In the genomic region with DNA sequence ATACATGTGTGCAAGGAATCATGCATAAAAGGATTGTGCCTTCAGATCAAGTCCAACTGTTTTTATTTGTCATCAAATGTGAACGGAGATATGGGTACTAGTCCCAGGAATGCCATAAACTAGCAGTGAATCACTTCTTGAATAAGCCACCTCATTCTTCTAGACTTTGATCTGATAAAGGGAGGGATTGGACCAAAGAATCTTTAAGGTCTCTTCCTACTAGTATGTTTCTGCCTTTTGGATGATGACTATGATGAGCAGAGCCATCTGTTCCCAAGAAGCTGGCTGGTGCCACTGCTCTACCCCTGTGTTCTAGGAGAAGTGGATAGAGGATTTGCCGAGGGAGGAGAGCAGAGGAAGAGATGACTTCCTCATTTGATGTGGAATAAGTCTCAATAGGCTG, we compare ENCODE assay signal across 12 cellular contexts. TPM values are rescaled to one million over a fixed set of nuclear protein-coding genes. Genes with fewer than 3 reads are reported as not detected.
DNase-seq lines count a peak whose midpoint lies in the region; ATAC-seq and TF ChIP-seq lines count a peak whose summit lies in the region.
"Had no signal": no experiment of that assay in that cellular context is flagged by ENCODE, and none has a peak within 500 bp of the region (broad histone marks: within the 10 kb centered on the region; RNA-seq: fewer than 3 reads in every experiment).

No MANE protein-coding gene starts in this region.

- no peaks in the 10 kb centered on the region for H3K27me3 ChIP-seq in HCT116 (ENCODE audit: insufficient read depth, low read length)
- no peaks in the 10 kb centered on the region for H3K27me3 ChIP-seq in SJSA1 (replicated peaks)
- H3K27me3 ChIP-seq in skeletal muscle satellite cell (ENCODE audit: control insufficient read depth, insufficient read depth, low read length), result no peaks in the 10 kb centered on the region
- no peaks in the 10 kb centered on the region for H3K27me3 ChIP-seq in stomach

- no peak for TF ChIP-seq RAD21 in HCT116 (IDR thresholded peaks at IDR 0.05; ENCODE audit: low read depth)

- CTCF ChIA-PET in HCT116 (lab: Charles Lee), result no interaction called here

- H3K79me2 ChIP-seq in HCT116 (ENCODE audit: insufficient read depth, low read length), result no peaks in the 10 kb centered on the region

- RAD21 ChIA-PET in HCT116 (lab: Charles Lee; ENCODE audit: low non-redundant PET in 1 of 2, low total read pairs in 2 of 2, uncharacterized antibody in 2 of 2, unreplicated experiment in 2 of 2), result interaction anchor here in 1 of 2 experiments (0.7 kb wide), 1 partner anchor 113 kb away, joined by 3 read pairs; no protein-coding TSS in a partner anchor

- no TSS peak for BruUV-seq in HCT116 (replicated peaks; lab: Mats Ljungman, UMichigan)

- H3K36me3 ChIP-seq in HCT116 (ENCODE audit: control insufficient read depth in 1 of 2, insufficient read depth in 2 of 2, low read length in 2 of 2), result no peaks in the 10 kb centered on the region
- H3K36me3 ChIP-seq in SJSA1, result 0 out of 2 replicates have a peak, but pooled peaks cover 6% of the 10 kb centered on the region
- no peaks in the 10 kb centered on the region for H3K36me3 ChIP-seq in skeletal muscle satellite cell (ENCODE audit: insufficient read depth, low read length)
- H3K36me3 ChIP-seq in stomach, result no peaks in the 10 kb centered on the region

- no peaks in the 10 kb centered on the region for H3K9me2 ChIP-seq in HCT116 (ENCODE audit: insufficient read depth)

- H3K9me3 ChIP-seq in HCT116 (ENCODE audit: control insufficient read depth in 1 of 2, insufficient read depth in 1 of 2, low read depth in 1 of 2, low read length in 2 of 2), result no peaks in the 10 kb centered on the region
- 0 out of 2 replicates have a peak, but pooled peaks cover 2% of the 10 kb centered on the region for H3K9me3 ChIP-seq in SJSA1 (replicated peaks)
- H3K9me3 ChIP-seq in skeletal muscle satellite cell (replicated peaks; ENCODE audit: low read length), result no peaks in the 10 kb centered on the region
- H3K9me3 ChIP-seq in stomach, result no peaks in the 10 kb centered on the region

- TF ChIP-seq CTCF in HCT116 (IDR thresholded peaks at IDR 0.05 in 2 of 3, conservative IDR thresholded peaks at IDR 0.05 in 1 of 3; ENCODE audit: borderline replicate concordance in 1 of 3, insufficient read depth in 1 of 3, low read depth in 2 of 3, low read length in 2 of 3), result no peak
- TF ChIP-seq CTCF in epithelial cell of proximal tubule (conservative IDR thresholded peaks at IDR 0.05; ENCODE audit: low read depth, low read length), result no peak
- TF ChIP-seq CTCF in stomach (IDR thresholded peaks at IDR 0.05), result no peak

- intact Hi-C loops in HCT116 (cut with micrococcal nuclease), result no loop called here
- intact Hi-C loops in stomach (cut with DNase I; ENCODE audit: low total_unique reads), result no loop called here

- 70 to 73% (median 72%) methylated on average over 2 of the region's 2 CpGs for WGBS in stomach, 5 donors

- DNase-seq in HCT116 (ENCODE audit: low read depth, low spot score) (peak; percentile 47), SJSA1 (ENCODE audit: low read depth in 1 of 2, low spot score in 2 of 2) (peak in 1 of 2 experiments; percentile 72), epithelial cell of proximal tubule (ENCODE audit: low read depth) (peak; percentile 73), NCI-H1048 (lab: John Stamatoyannopoulos, UW) (no peak), stomach (no peak)
- DNase-seq: activated CD4-positive, alpha-beta T cell treated with anti-CD3 and anti-CD28 coated beads, Interleukin-2, amount 50 U/mL, for 48 hours; activated gamma-delta T cell; kidney; natural killer cell had no signal

- H4K20me1 ChIP-seq in HCT116 (ENCODE audit: insufficient read depth), result no peaks in the 10 kb centered on the region

- H3K4me3 ChIP-seq in HCT116 (replicated peaks in 1 of 2; ENCODE audit: low read depth in 1 of 2, low read length in 2 of 2) (0 out of 4 replicates have a peak overlapping the region, but pooled peaks of 1 of the 2 experiments have one; percentile 9), SJSA1 (no peak overlapping the region), epithelial cell of proximal tubule (ENCODE audit: low read depth, low read length) (no peak overlapping the region), skeletal muscle satellite cell (ENCODE audit: low read length) (no peak overlapping the region), stomach (no peak overlapping the region)

- TF ChIP-seq POLR2A in HCT116 (IDR thresholded peaks at IDR 0.05; ENCODE audit: borderline replicate concordance, extremely low read depth, insufficient read depth, insufficient read length) (no peak), stomach (IDR thresholded peaks at IDR 0.05) (no peak)

- no peak overlapping the region for H3K27ac ChIP-seq in HCT116 (ENCODE audit: low read depth, low read length)
- peak overlapping the region; percentile 49 for H3K27ac ChIP-seq in SJSA1
- H3K27ac ChIP-seq in stomach, result no peak overlapping the region

- peak; percentile 64 for ATAC-seq in HCT116
- ATAC-seq in GM18909 (IDR thresholded peaks at IDR 0.05; ENCODE audit: poor library complexity, unreplicated experiment), result no peak
- ATAC-seq: natural killer cell, sciatic nerve had no signal

- H3K4me2 ChIP-seq in HCT116 (ENCODE audit: low read length), result peak overlapping the region; percentile 67
- H3K4me2 ChIP-seq in skeletal muscle satellite cell (ENCODE audit: low read length), result peak overlapping the region; percentile 42

- TF ChIP-seq EP300 in stomach (IDR thresholded peaks at IDR 0.05), result no peak

- POLR2A ChIA-PET in HCT116 (lab: Charles Lee), result no interaction called here

- H3K4me1 ChIP-seq in HCT116 (ENCODE audit: control insufficient read depth in 1 of 2, insufficient read depth in 2 of 2, low read length in 2 of 2) (peaks cover 31 to 79% of the 10 kb centered on the region in 2 experiments), SJSA1 (replicated peaks) (peaks cover 64% of the 10 kb centered on the region), skeletal muscle satellite cell (ENCODE audit: control insufficient read depth, insufficient read depth, low read length) (peaks cover 79% of the 10 kb centered on the region), stomach (no peaks in the 10 kb centered on the region)

- H3K9ac ChIP-seq in HCT116 (ENCODE audit: low read length), result no peak overlapping the region
- H3K9ac ChIP-seq in skeletal muscle satellite cell (ENCODE audit: low read depth, low read length), result peak overlapping the region; percentile 9

- H2AFZ ChIP-seq in HCT116 (ENCODE audit: low read depth, low read length, poor library complexity, severe bottlenecking), result peak overlapping the region; percentile 39

TF ChIP-seq in HCT116, 20 proteins besides CTCF, POLR2A, EP300 and RAD21 (continues in another document):
- TF ChIP-seq FOSL1 (IDR thresholded peaks at IDR 0.05; ENCODE audit: low read depth), result peak; percentile 68; the same call in 1 of the 2 replicates
- TF ChIP-seq JUND (IDR thresholded peaks at IDR 0.05), result peak; percentile 56
- no peak for TF ChIP-seq CEBPB (IDR thresholded peaks at IDR 0.05; ENCODE audit: low read depth)
- TF ChIP-seq EZH2phosphoT487 (IDR thresholded peaks at IDR 0.05; ENCODE audit: borderline replicate concordance), result no peak
- TF ChIP-seq EZH2 (IDR thresholded peaks at IDR 0.05), result no peak
- TF ChIP-seq CBX3 (IDR thresholded peaks at IDR 0.05; ENCODE audit: low read depth), result peak; percentile 44; the same call in 1 of the 2 replicates
- TF ChIP-seq SP1 (IDR thresholded peaks at IDR 0.05; ENCODE audit: low read depth), result peak; percentile 56
- TF ChIP-seq, protein P1, sequence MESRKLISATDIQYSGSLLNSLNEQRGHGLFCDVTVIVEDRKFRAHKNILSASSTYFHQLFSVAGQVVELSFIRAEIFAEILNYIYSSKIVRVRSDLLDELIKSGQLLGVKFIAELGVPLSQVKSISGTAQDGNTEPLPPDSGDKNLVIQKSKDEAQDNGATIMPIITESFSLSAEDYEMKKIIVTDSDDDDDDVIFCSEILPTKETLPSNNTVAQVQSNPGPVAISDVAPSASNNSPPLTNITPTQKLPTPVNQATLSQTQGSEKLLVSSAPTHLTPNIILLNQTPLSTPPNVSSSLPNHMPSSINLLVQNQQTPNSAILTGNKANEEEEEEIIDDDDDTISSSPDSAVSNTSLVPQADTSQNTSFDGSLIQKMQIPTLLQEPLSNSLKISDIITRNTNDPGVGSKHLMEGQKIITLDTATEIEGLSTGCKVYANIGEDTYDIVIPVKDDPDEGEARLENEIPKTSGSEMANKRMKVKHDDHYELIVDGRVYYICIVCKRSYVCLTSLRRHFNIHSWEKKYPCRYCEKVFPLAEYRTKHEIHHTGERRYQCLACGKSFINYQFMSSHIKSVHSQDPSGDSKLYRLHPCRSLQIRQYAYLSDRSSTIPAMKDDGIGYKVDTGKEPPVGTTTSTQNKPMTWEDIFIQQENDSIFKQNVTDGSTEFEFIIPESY (IDR thresholded peaks at IDR 0.05; ENCODE audit: extremely low read depth, insufficient replicate concordance, low read length), result no peak

RNA-seq across cellular contexts. Expression of a gene that starts 28.8 kb away (rescaled TPM):
- total RNA-seq in HCT116 (2021; ENCODE audit: unreplicated experiment) (47.4 TPM), epithelial cell of proximal tubule (20.6 and 39.7 TPM in 2 replicates), stomach (100 to 1,000 TPM in 1 of 5 donors, 10 to 100 TPM in 3, 1 to 10 TPM in 1; 4.9 to 135 (median 48.1) TPM)
- 54.6 and 59.5 TPM in 2 replicates for polyA plus RNA-seq in HCT116 (2012)
- total RNA-seq in SJSA1 (2014; rRNA removed; shearing (Covaris generic)), result 26.8 and 27.8 TPM in 2 replicates
- 41.3 and 52.2 TPM in 2 replicates for total RNA-seq in skeletal muscle satellite cell (2012; rRNA removed)
- 10 to 100 TPM; 24.7 to 34.3 (median 29.0) TPM for polyA plus RNA-seq in stomach

Comparison
In these comparisons a context has a peak if more than half of its experiments do, and no peak if none do; other contexts are left out.
1. DNase-seq: peak in HCT116 (single experiment) and epithelial cell of proximal tubule (single experiment); none in NCI-H1048 (single experiment) and stomach (single experiment).